ENCODE assay signal across 20 cellular contexts in genomic region chr9:114465417-114465816, GRCh38.
"Had no signal": no experiment of that assay in that cellular context is flagged by ENCODE, and none has a peak within 500 bp of the region (broad histone marks: within the 10 kb centered on the region; RNA-seq: fewer than 3 reads in every experiment).

No MANE protein-coding gene starts in this region.

- H3K27ac ChIP-seq: HL-60, KMS-11, SJSA1, SK-N-MC had no signal

- H3K36me3 ChIP-seq: SJSA1 had no signal

- H3K4me3 ChIP-seq: K562, SJSA1, SK-N-MC had no signal

- H3K27ac Mint-ChIP-seq: IgD-negative memory B cell had no signal

- H3K4me3 Mint-ChIP-seq: IgD-negative memory B cell had no signal

- DNase-seq: Kasumi-1, MM.1S, NCI-H1436, NCI-H187, NCI-H2029, NCI-H2171, NCI-H226, NCI-H446, NCI-H510A, NCI-H524 treated with DMSO at 0.1 percent for 48 hours, NCI-H774, Right ventricle myocardium superior, RPMI8226, SIG-M5 had no signal

- H3K27me3 ChIP-seq: SJSA1 had no signal

- H3K9me3 ChIP-seq: SJSA1 had no signal

- ATAC-seq: K562 had no signal

- H3K4me1 ChIP-seq: SJSA1 had no signal
